In genomic region chr1:206049293-206049692, GRCh38 we compare ENCODE assay signal across 14 cellular contexts. TPM values are rescaled to one million over a fixed set of nuclear protein-coding genes. Genes with fewer than 3 reads are reported as not detected.
A peak's percentile ranks its signal among the peaks of the same experiment; 100 is the strongest.
DNase-seq lines count a peak whose midpoint lies in the region; ATAC-seq and TF ChIP-seq lines count a peak whose summit lies in the region.
"Had no signal": no experiment of that assay in that cellular context is flagged by ENCODE, and none has a peak within 500 bp of the region (broad histone marks: within the 10 kb centered on the region; RNA-seq: fewer than 3 reads in every experiment).

No MANE protein-coding gene starts in this region.

- POLR2A ChIA-PET in OCI-LY7 (lab: Charles Lee) = interaction anchor here (1.2 kb wide), 1 partner anchor 16 kb away, joined by 3 read pairs; no protein-coding TSS in a partner anchor
- POLR2A ChIA-PET in CD4-positive, alpha-beta T cell (lab: Charles Lee) = no interaction called here

- H3K4me1 ChIP-seq in OCI-LY7 (ENCODE audit: insufficient read depth, low read length, poor library complexity, severe bottlenecking) (peaks cover 70% of the 10 kb centered on the region), foreskin keratinocyte (no peaks in the 10 kb centered on the region)

- H3K27me3 Mint-ChIP-seq in CD4-positive, alpha-beta T cell = no peaks in the 10 kb centered on the region
- H3K27me3 Mint-ChIP-seq: brain had no signal

- no peak for DNase-seq in OCI-LY7 (ENCODE audit: low spot score)
- no peak for DNase-seq in cortex of kidney (lab: John Stamatoyannopoulos, UW)
- DNase-seq in CD4-positive, alpha-beta T cell = no peak
- no peak for DNase-seq in GDM1 (lab: John Stamatoyannopoulos, UW)
- no peak for DNase-seq in foreskin keratinocyte
- DNase-seq: DMS153, Kasumi-1 had no signal

- no peak overlapping the region for H3K4me3 Mint-ChIP-seq in CD4-positive, alpha-beta T cell
- H3K4me3 Mint-ChIP-seq: brain had no signal

- no peaks in the 10 kb centered on the region for H3K9me2 ChIP-seq in OCI-LY7 (ENCODE audit: insufficient read depth, low read length)

- H3K79me2 ChIP-seq in OCI-LY7 (ENCODE audit: insufficient read depth, low read depth, low read length) = peaks cover 16% of the 10 kb centered on the region

- no peak overlapping the region for H3K27ac Mint-ChIP-seq in CD4-positive, alpha-beta T cell
- H3K27ac Mint-ChIP-seq: brain had no signal

- no peaks in the 10 kb centered on the region for H3K9me3 Mint-ChIP-seq in CD4-positive, alpha-beta T cell

- CTCF ChIA-PET in OCI-LY7 (lab: Charles Lee; ENCODE audit: unreplicated experiment) = interaction anchor here (0.5 kb wide), 1 partner anchor 18 kb away, joined by 3 read pairs; no protein-coding TSS in a partner anchor
- CTCF ChIA-PET in CD4-positive, alpha-beta T cell (lab: Charles Lee) = no interaction called here

- H3K27me3 ChIP-seq in CD4-positive, alpha-beta T cell (ENCODE audit: control insufficient read depth, insufficient read depth, low read length) = no peaks in the 10 kb centered on the region
- no peaks in the 10 kb centered on the region for H3K27me3 ChIP-seq in foreskin keratinocyte

- H2AFZ ChIP-seq in OCI-LY7 (ENCODE audit: low read length) = no peak overlapping the region

- H3K9me3 ChIP-seq in OCI-LY7 (ENCODE audit: low read length) = no peaks in the 10 kb centered on the region
- H3K9me3 ChIP-seq in CD4-positive, alpha-beta T cell (ENCODE audit: control insufficient read depth, low read length) = no peaks in the 10 kb centered on the region

- H3K4me2 ChIP-seq in OCI-LY7 (ENCODE audit: low read length) = peak overlapping the region; percentile 69

- no TSS peak for BruUV-seq in OCI-LY7 (replicated peaks; lab: Mats Ljungman, UMichigan)

- intact Hi-C loops in OCI-LY7 (cut with micrococcal nuclease; ENCODE audit: unreplicated experiment) = no loop called here
- intact Hi-C loops in CD4-positive, alpha-beta T cell (cut with DNase I, micrococcal nuclease) = no loop called here

- no peaks in the 10 kb centered on the region for H3K36me3 Mint-ChIP-seq in CD4-positive, alpha-beta T cell (ENCODE audit: low read depth)
- H3K36me3 Mint-ChIP-seq: brain had no signal

- peaks cover 29% of the 10 kb centered on the region for H3K4me1 Mint-ChIP-seq in CD4-positive, alpha-beta T cell (ENCODE audit: low read depth)
- H3K4me1 Mint-ChIP-seq: brain had no signal

- H3K27ac ChIP-seq in OCI-LY7 (ENCODE audit: low read depth, low read length, poor library complexity, severe bottlenecking) (peak overlapping the region; percentile 98), foreskin keratinocyte (no peak overlapping the region)
- H3K27ac ChIP-seq in CD4-positive, alpha-beta T cell (ENCODE audit: low read depth, low read length) = no peak overlapping the region
- H3K27ac ChIP-seq: SK-N-MC had no signal

- no peaks in the 10 kb centered on the region for H4K20me1 ChIP-seq in OCI-LY7 (ENCODE audit: insufficient read depth, low read length)

- peaks cover 8% of the 10 kb centered on the region; the same call in 1 of the 2 replicates for H3K36me3 ChIP-seq in OCI-LY7 (ENCODE audit: insufficient read depth, low read length)

- no peak for TF ChIP-seq CTCF in OCI-LY7 (conservative IDR thresholded peaks at IDR 0.05; ENCODE audit: low read length)
- no peak for TF ChIP-seq CTCF in CD4-positive, alpha-beta T cell (IDR thresholded peaks at IDR 0.05)
- TF ChIP-seq CTCF in foreskin keratinocyte (conservative IDR thresholded peaks at IDR 0.05) = no peak

- peak; percentile 43 for ATAC-seq in GM18511 (IDR thresholded peaks at IDR 0.05; ENCODE audit: unreplicated experiment)
- ATAC-seq in GM21360 (IDR thresholded peaks at IDR 0.05; ENCODE audit: unreplicated experiment) = peak; percentile 48
- peak; percentile 33 for ATAC-seq in HG03060 (IDR thresholded peaks at IDR 0.05; ENCODE audit: low read depth, unreplicated experiment)
- ATAC-seq in CD4-positive, alpha-beta T cell (ENCODE audit: poor library complexity) = no peak
- ATAC-seq in foreskin keratinocyte = no peak

- H3K4me3 ChIP-seq in OCI-LY7 (ENCODE audit: low read depth, low read length, poor library complexity, severe bottlenecking) = no peak overlapping the region
- H3K4me3 ChIP-seq: SK-N-MC had no signal

RNA-seq across cellular contexts. Expression of gene RHEX, which starts 3.7 kb away (rescaled TPM):
- 5.0 and 6.4 TPM in 2 replicates for total RNA-seq in OCI-LY7 (2014; rRNA removed; shearing (Covaris generic))
- total RNA-seq in OCI-LY7 (2022) = 9.9 and 10.0 TPM in 2 replicates
- not detected for total RNA-seq in CD4-positive, alpha-beta T cell
- total RNA-seq in foreskin keratinocyte = not detected in 2 replicates
- not detected in 2 replicates for polyA plus RNA-seq in foreskin keratinocyte
- total RNA-seq: activated CD8-positive, alpha-beta memory T cell treated with anti-CD3 and anti-CD28 coated beads for 36 hours had no signal

RNA-seq across cellular contexts. Expression of gene CTSE, which starts 25.6 kb away (rescaled TPM):
- total RNA-seq in OCI-LY7 (2014; rRNA removed; shearing (Covaris generic)) = not detected in 2 replicates
- total RNA-seq in OCI-LY7 (2022) (not detected in 2 replicates), foreskin keratinocyte (0.54 and 0.71 TPM in 2 replicates)
- total RNA-seq in CD4-positive, alpha-beta T cell = not detected
- polyA plus RNA-seq in foreskin keratinocyte = 0.35 and 0.66 TPM in 2 replicates
- total RNA-seq: activated CD8-positive, alpha-beta memory T cell treated with anti-CD3 and anti-CD28 coated beads for 36 hours; subcutaneous adipose tissue had no signal

RNA-seq across cellular contexts. Expression of gene RAB7B, which starts 46.1 kb away (rescaled TPM):
- total RNA-seq in OCI-LY7 (2014; rRNA removed; shearing (Covaris generic)) = not detected in 2 replicates
- total RNA-seq in OCI-LY7 (2022) (not detected in 2 replicates), foreskin keratinocyte (18.6 and 18.7 TPM in 2 replicates)
- total RNA-seq in CD4-positive, alpha-beta T cell = under 1 TPM in 1 of 2 experiments, not detected in 1; 0.08 TPM
- polyA plus RNA-seq in foreskin keratinocyte = 20.2 and 22.0 TPM in 2 replicates
- total RNA-seq: activated CD8-positive, alpha-beta memory T cell treated with anti-CD3 and anti-CD28 coated beads for 36 hours had no signal

Comparison
In these comparisons a context has a peak if more than half of its experiments do, and no peak if none do; other contexts are left out.
1. ATAC-seq: peak in GM18511 (single experiment), GM21360 (single experiment) and HG03060 (single experiment); none in CD4-positive, alpha-beta T cell (single experiment) and foreskin keratinocyte (single experiment).
2. RNA of gene RAB7B, which starts 46.1 kb away (total RNA-seq): 18.6 to 18.7 TPM in foreskin keratinocyte; 0.08 TPM in CD4-positive, alpha-beta T cell and not detected in OCI-LY7; every median in the first group is over 10 times any median in the second.